ENCODE assay signal across 8 cellular contexts in the genomic region with DNA sequence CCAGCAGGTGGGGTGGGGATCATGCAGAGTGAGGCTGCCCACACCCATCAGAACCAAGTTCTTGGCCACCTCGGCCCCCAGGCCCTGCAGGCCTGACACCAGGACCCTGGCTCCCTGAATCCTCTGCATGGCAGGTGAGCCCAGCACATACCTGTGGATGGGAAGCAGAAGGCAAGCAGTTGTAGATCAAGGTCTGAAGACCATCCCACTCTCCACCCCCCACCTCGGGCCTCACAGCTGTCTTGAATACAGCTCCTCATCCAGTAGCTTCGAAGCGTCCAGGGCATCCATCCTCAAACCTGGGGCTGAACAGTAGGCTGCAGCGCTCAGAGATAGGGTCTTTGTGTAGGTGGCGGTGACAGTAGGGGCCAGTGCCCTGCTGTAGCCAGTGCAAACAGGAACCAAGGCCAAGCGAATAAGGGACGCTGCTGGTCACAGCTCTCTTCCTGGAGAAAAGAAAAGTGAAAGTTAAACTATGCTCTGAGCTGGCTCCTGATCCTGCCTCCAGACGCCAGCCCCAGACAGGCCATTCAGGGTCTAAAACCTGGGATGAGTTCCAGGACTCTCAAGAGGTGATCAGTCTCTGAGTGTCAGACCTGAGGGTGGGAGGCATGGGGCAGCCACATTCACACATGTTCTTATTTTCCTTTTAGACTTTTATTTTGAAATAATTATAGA. TPM values are rescaled to one million over a fixed set of nuclear protein-coding genes. Genes with fewer than 3 reads are reported as not detected.
A peak's percentile ranks its signal among the peaks of the same experiment; 100 is the strongest.
DNase-seq lines count a peak whose midpoint lies in the region; TF ChIP-seq lines count a peak whose summit lies in the region.

A gene with protein sequence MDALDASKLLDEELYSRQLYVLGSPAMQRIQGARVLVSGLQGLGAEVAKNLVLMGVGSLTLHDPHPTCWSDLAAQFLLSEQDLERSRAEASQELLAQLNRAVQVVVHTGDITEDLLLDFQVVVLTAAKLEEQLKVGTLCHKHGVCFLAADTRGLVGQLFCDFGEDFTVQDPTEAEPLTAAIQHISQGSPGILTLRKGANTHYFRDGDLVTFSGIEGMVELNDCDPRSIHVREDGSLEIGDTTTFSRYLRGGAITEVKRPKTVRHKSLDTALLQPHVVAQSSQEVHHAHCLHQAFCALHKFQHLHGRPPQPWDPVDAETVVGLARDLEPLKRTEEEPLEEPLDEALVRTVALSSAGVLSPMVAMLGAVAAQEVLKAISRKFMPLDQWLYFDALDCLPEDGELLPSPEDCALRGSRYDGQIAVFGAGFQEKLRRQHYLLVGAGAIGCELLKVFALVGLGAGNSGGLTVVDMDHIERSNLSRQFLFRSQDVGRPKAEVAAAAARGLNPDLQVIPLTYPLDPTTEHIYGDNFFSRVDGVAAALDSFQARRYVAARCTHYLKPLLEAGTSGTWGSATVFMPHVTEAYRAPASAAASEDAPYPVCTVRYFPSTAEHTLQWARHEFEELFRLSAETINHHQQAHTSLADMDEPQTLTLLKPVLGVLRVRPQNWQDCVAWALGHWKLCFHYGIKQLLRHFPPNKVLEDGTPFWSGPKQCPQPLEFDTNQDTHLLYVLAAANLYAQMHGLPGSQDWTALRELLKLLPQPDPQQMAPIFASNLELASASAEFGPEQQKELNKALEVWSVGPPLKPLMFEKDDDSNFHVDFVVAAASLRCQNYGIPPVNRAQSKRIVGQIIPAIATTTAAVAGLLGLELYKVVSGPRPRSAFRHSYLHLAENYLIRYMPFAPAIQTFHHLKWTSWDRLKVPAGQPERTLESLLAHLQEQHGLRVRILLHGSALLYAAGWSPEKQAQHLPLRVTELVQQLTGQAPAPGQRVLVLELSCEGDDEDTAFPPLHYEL (minus strand): TSS at position 457 of the 678 bp plus-strand sequence. CDS start 166 bp downstream, at position 291.

- H3K36me3 ChIP-seq in HEK293 (ENCODE audit: control insufficient read depth in 2 of 2, insufficient read depth in 1 of 2, low read length in 2 of 2) (no peaks in the 10 kb centered on the region), Peyer's patch (peaks cover 0 to 38% (median 0%) of the 10 kb centered on the region in 3 donors), brain microvascular endothelial cell (replicated peaks) (no peaks in the 10 kb centered on the region)

- TF ChIP-seq CTCF in HEK293 (tag by site-specific recombination; IDR thresholded peaks at IDR 0.05) (no peak), Peyer's patch (IDR thresholded peaks at IDR 0.05) (no peak), brain microvascular endothelial cell (IDR thresholded peaks at IDR 0.05; ENCODE audit: low read depth, low read length, missing control alignments) (no peak)

- in situ Hi-C loops in brain microvascular endothelial cell (cut with HindIII; ENCODE audit: low pct_ligation_motif_present, low sequenced_read_pairs), result no loop called here

- H3K27ac ChIP-seq in HEK293 (ENCODE audit: extremely low read depth, low read depth, low read length) (no peak within 1 kb of the TSS), Peyer's patch (peak within 1 kb of the TSS; percentile 81 to 87 (median 82)), brain microvascular endothelial cell (peak within 1 kb of the TSS; percentile 5)

- H3K27me3 ChIP-seq in Peyer's patch (no peaks in the 10 kb centered on the region), brain microvascular endothelial cell (replicated peaks) (no peaks in the 10 kb centered on the region)

- H3K9me3 ChIP-seq in HEK293 (ENCODE audit: control insufficient read depth, insufficient read depth, low read depth, low read length), result no peaks in the 10 kb centered on the region
- no peaks in the 10 kb centered on the region for H3K9me3 ChIP-seq in Peyer's patch

- CTCF ChIA-PET in HEK293 (lab: Yijun Ruan, JAX), result no interaction called here

- H3K4me1 ChIP-seq in HEK293 (ENCODE audit: control insufficient read depth, insufficient read depth, low read length) (no peaks in the 10 kb centered on the region), Peyer's patch (peaks cover 9 to 24% (median 14%) of the 10 kb centered on the region in 4 donors)

- no peak within 1 kb of the TSS for H3K4me3 ChIP-seq in HEK293 (ENCODE audit: low read depth, low read length)
- peak within 1 kb of the TSS; percentile 41 to 69 (median 57) for H3K4me3 ChIP-seq in Peyer's patch
- peak within 1 kb of the TSS; percentile 42 for H3K4me3 ChIP-seq in brain microvascular endothelial cell (ENCODE audit: low read depth, low read length)

- peak; percentile 21 to 26 for TF ChIP-seq POLR2A in Peyer's patch (IDR thresholded peaks at IDR 0.05)

- POLR2A ChIA-PET in HEK293 (lab: Yijun Ruan, JAX), result interaction anchor here (0.6 kb wide), 1 partner anchor 95 kb away, joined by 3 read pairs; no protein-coding TSS in a partner anchor

- DNase-seq in ELR (ENCODE audit: low read depth), result peak; percentile 79
- DNase-seq in Peyer's patch, result peak; percentile 63 to 75 (median 66)
- peak; percentile 55 for DNase-seq in brain microvascular endothelial cell
- peak; percentile 79 for DNase-seq in kidney tubule cell (ENCODE audit: low spot score)
- peak in 5 of 6 experiments; percentile 11 to 57 (median 42) for DNase-seq in stimulated activated naive CD4-positive, alpha-beta T cell (lab: John Stamatoyannopoulos, UW)
- DNase-seq in foreskin melanocyte, result no peak
- no peak for DNase-seq in NCI-H510A treated with DMSO at 0.1 percent for 48 hours (lab: John Stamatoyannopoulos, UW)

TF ChIP-seq in HEK293, 187 proteins besides CTCF, POLR2A, EP300 and RAD21:
- TF ChIP-seq MYNN (tag by site-specific recombination; IDR thresholded peaks at IDR 0.05; ENCODE audit: borderline replicate concordance), result peak; percentile 71; the same call in 1 of the 2 replicates
- no peak for TF ChIP-seq ZNF521 (tag by site-specific recombination; IDR thresholded peaks at IDR 0.05)
- no peak for TF ChIP-seq ZSCAN16 (tag by site-specific recombination; IDR thresholded peaks at IDR 0.05)
- TF ChIP-seq, protein P1, sequence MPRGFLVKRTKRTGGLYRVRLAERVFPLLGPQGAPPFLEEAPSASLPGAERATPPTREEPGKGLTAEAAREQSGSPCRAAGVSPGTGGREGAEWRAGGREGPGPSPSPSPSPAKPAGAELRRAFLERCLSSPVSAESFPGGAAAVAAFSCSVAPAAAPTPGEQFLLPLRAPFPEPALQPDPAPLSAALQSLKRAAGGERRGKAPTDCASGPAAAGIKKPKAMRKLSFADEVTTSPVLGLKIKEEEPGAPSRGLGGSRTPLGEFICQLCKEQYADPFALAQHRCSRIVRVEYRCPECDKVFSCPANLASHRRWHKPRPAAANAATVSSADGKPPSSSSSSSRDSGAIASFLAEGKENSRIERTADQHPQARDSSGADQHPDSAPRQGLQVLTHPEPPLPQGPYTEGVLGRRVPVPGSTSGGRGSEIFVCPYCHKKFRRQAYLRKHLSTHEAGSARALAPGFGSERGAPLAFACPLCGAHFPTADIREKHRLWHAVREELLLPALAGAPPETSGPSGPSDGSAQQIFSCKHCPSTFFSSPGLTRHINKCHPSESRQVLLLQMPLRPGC (tag by site-specific recombination; IDR thresholded peaks at IDR 0.05), result no peak
- TF ChIP-seq ZXDB (tag by site-specific recombination; IDR thresholded peaks at IDR 0.05), result no peak
- no peak for TF ChIP-seq ZNF10 (tag by site-specific recombination; IDR thresholded peaks at IDR 0.05)
- no peak for TF ChIP-seq ZNF629 (tag by site-specific recombination; IDR thresholded peaks at IDR 0.05)
- TF ChIP-seq ZNF416 (tag by site-specific recombination; IDR thresholded peaks at IDR 0.05), result no peak

RNA-seq across cellular contexts. Expression of the gene that starts here (rescaled TPM):
- total RNA-seq in Peyer's patch, result 100 to 1,000 TPM; 155 to 349 (median 263) TPM

Comparison
In these comparisons a context has a peak if more than half of its experiments do, and no peak if none do; other contexts are left out.
1. DNase-seq: peak in ELR (single experiment), Peyer's patch (3 of 3), brain microvascular endothelial cell (single experiment), kidney tubule cell (single experiment) and stimulated activated naive CD4-positive, alpha-beta T cell (5 of 6); none in foreskin melanocyte (single experiment) and NCI-H510A treated with DMSO at 0.1 percent for 48 hours (single experiment).